ENCODE assay signal across 1 cellular context in genomic region chr1:18907021-18907913, GRCh38.
TF ChIP-seq lines count a peak whose summit lies in the region.

No MANE protein-coding gene starts in this region.

TF ChIP-seq in K562, 482 proteins besides CTCF, POLR2A, EP300 and RAD21 (continued from another document and continues in another):
- no peak for TF ChIP-seq CTCFL (IDR thresholded peaks at IDR 0.05; ENCODE audit: borderline replicate concordance, insufficient read depth, low read depth, low read length, poor library complexity, severe bottlenecking)
- no peak; the same call in 1 of the 2 replicates for TF ChIP-seq CREB1 (IDR thresholded peaks at IDR 0.05)
- TF ChIP-seq CREB1 (CRISPR knock-in tag; IDR thresholded peaks at IDR 0.05), result no peak
- peak; percentile 44 for TF ChIP-seq ZNF197 (CRISPR knock-in tag; IDR thresholded peaks at IDR 0.05; ENCODE audit: low read depth)
- no peak for TF ChIP-seq TARDBP (IDR thresholded peaks at IDR 0.05)
- no peak for TF ChIP-seq SP2 (IDR thresholded peaks at IDR 0.05; ENCODE audit: extremely low read depth, low read depth, low read length, poor library complexity, severe bottlenecking)
- TF ChIP-seq ZKSCAN1 (IDR thresholded peaks at IDR 0.05; ENCODE audit: low read depth, low read length), result peak; percentile 36; the same call in 1 of the 2 replicates
- TF ChIP-seq MTA3 (IDR thresholded peaks at IDR 0.05; ENCODE audit: borderline replicate concordance), result 0 out of 2 replicates have a peak, but pooled peaks have one; percentile 16
- peak; percentile 79 for TF ChIP-seq GATA2 (CRISPR knock-in tag; IDR thresholded peaks at IDR 0.05)
- no peak for TF ChIP-seq CREBBP (IDR thresholded peaks at IDR 0.05; ENCODE audit: low read depth, low read length)
- TF ChIP-seq SIRT6 (IDR thresholded peaks at IDR 0.05; ENCODE audit: low read depth, low read length), result no peak
- TF ChIP-seq NR2C2 (CRISPR knock-in tag; IDR thresholded peaks at IDR 0.05), result no peak
- peak; percentile 69; the same call in 1 of the 2 replicates for TF ChIP-seq NR2C2 (tag; IDR thresholded peaks at IDR 0.05)
- no peak for TF ChIP-seq GTF2B (IDR thresholded peaks at IDR 0.05; ENCODE audit: extremely low read depth, insufficient read length)
- TF ChIP-seq ZBTB40 (IDR thresholded peaks at IDR 0.05), result peak; percentile 39; the same call in 1 of the 2 replicates
- TF ChIP-seq ZBTB40 (CRISPR knock-in tag; IDR thresholded peaks at IDR 0.05), result no peak
- TF ChIP-seq E2F4 (CRISPR knock-in tag; IDR thresholded peaks at IDR 0.05; ENCODE audit: low read depth), result no peak
- no peak for TF ChIP-seq TCFL5 (CRISPR knock-in tag; conservative IDR thresholded peaks at IDR 0.05)
- no peak for TF ChIP-seq ZKSCAN8 (CRISPR knock-in tag; IDR thresholded peaks at IDR 0.05)
- TF ChIP-seq ZNF175 (CRISPR knock-in tag; IDR thresholded peaks at IDR 0.05; ENCODE audit: low read depth), result peak; percentile 80
- TF ChIP-seq ZNF23 (CRISPR knock-in tag; IDR thresholded peaks at IDR 0.05), result no peak
- TF ChIP-seq BCL6 (CRISPR knock-in tag; IDR thresholded peaks at IDR 0.05), result no peak
- no peak for TF ChIP-seq RBM34 (IDR thresholded peaks at IDR 0.05; ENCODE audit: borderline replicate concordance, insufficient read depth, low read length)
- TF ChIP-seq C11orf30 (IDR thresholded peaks at IDR 0.05; ENCODE audit: low read depth), result no peak
- TF ChIP-seq SP1 (CRISPR knock-in tag; IDR thresholded peaks at IDR 0.05), result no peak
- no peak for TF ChIP-seq DDX20 (tag; IDR thresholded peaks at IDR 0.05; ENCODE audit: low read depth)
- peak; percentile 71 for TF ChIP-seq SMARCE1 (IDR thresholded peaks at IDR 0.05)
- TF ChIP-seq HIVEP1 (CRISPR knock-in tag; IDR thresholded peaks at IDR 0.05), result 0 out of 2 replicates have a peak, but pooled peaks have one; percentile 4
- TF ChIP-seq RBBP5 (IDR thresholded peaks at IDR 0.05; ENCODE audit: borderline replicate concordance, insufficient read depth, low read length, poor library complexity, severe bottlenecking), result no peak
- no peak for TF ChIP-seq WHSC1 (IDR thresholded peaks at IDR 0.05; ENCODE audit: low read length)
- no peak for TF ChIP-seq KAT7 (CRISPR knock-in tag; IDR thresholded peaks at IDR 0.05; ENCODE audit: borderline replicate concordance)
- TF ChIP-seq GABPB1 (CRISPR knock-in tag; IDR thresholded peaks at IDR 0.05), result no peak
- TF ChIP-seq ZNF41 (CRISPR knock-in tag; conservative IDR thresholded peaks at IDR 0.05), result 0 out of 2 replicates have a peak, but pooled peaks have one; percentile 3
- TF ChIP-seq CBX1 (IDR thresholded peaks at IDR 0.05; ENCODE audit: low read depth), result no peak
- no peak for TF ChIP-seq FOXM1 (IDR thresholded peaks at IDR 0.05; ENCODE audit: low read depth)
- no peak for TF ChIP-seq FOXM1 (CRISPR knock-in tag; IDR thresholded peaks at IDR 0.05; ENCODE audit: low read depth)
- TF ChIP-seq NRF1 (conservative IDR thresholded peaks at IDR 0.05 in 1 of 2, IDR thresholded peaks at IDR 0.05 in 1 of 2), result peak; percentile 20 to 33; a peak in 1 of 4 replicates
- no peak for TF ChIP-seq ZNF717 (CRISPR knock-in tag; IDR thresholded peaks at IDR 0.05)
- no peak for TF ChIP-seq SOX6 (IDR thresholded peaks at IDR 0.05)
- no peak for TF ChIP-seq SIX5 (IDR thresholded peaks at IDR 0.05; ENCODE audit: borderline replicate concordance in 1 of 2, insufficient read depth in 1 of 2, low read depth in 1 of 2, low read length in 2 of 2)
- TF ChIP-seq MIER1 (IDR thresholded peaks at IDR 0.05; ENCODE audit: low read depth), result no peak; the same call in 1 of the 2 replicates
- no peak for TF ChIP-seq CEBPZ (IDR thresholded peaks at IDR 0.05; ENCODE audit: borderline replicate concordance, low read depth, low read length)
- peak; percentile 40 for TF ChIP-seq SMC3 (conservative IDR thresholded peaks at IDR 0.05; ENCODE audit: insufficient read depth, low read depth, low read length)
- peak; percentile 53; the same call in 1 of the 2 replicates for TF ChIP-seq SUPT5H (IDR thresholded peaks at IDR 0.05)
- TF ChIP-seq ZNF280B (CRISPR knock-in tag; IDR thresholded peaks at IDR 0.05), result no peak
- TF ChIP-seq EWSR1 (IDR thresholded peaks at IDR 0.05; ENCODE audit: borderline replicate concordance, low read depth, partially characterized antibody), result no peak
- no peak for TF ChIP-seq ZSCAN32 (CRISPR knock-in tag; IDR thresholded peaks at IDR 0.05)
- no peak for TF ChIP-seq POLR2AphosphoS2 (IDR thresholded peaks at IDR 0.05; ENCODE audit: low read length)
- TF ChIP-seq CXXC5 (CRISPR knock-in tag; IDR thresholded peaks at IDR 0.05), result peak; percentile 45; the same call in 1 of the 2 replicates
- no peak for TF ChIP-seq PTTG1 (tag; IDR thresholded peaks at IDR 0.05; ENCODE audit: low read depth)
- TF ChIP-seq PTRF (tag; IDR thresholded peaks at IDR 0.05), result no peak
- no peak for TF ChIP-seq EZH2 (IDR thresholded peaks at IDR 0.05; ENCODE audit: borderline replicate concordance, low read depth, low read length)
